Comparison of ENCODE assay signal across 21 cellular contexts in the genomic region with DNA sequence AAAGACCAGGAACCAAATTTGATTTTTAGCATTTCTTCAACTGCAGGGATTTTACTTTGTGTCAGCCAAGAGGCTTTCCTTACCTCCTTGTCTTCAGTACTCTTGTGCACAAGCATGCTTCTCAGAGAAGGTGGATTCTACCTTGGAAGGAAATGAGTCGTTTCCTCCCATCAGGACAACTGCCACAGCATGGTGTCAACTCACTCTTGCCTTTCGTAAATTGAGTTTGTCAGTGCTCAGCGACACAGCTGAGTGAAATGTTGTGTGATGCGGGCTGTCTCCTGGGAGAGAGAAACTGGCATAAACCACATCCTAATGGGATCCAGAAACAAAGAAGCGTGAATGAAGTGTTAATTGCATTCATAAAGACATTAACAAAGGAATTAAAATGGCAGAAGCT. TPM values are rescaled to one million over a fixed set of nuclear protein-coding genes. Genes with fewer than 3 reads are reported as not detected.
A peak's percentile ranks its signal among the peaks of the same experiment; 100 is the strongest.
DNase-seq lines count a peak whose midpoint lies in the region; ATAC-seq and TF ChIP-seq lines count a peak whose summit lies in the region.
"Had no signal": no experiment of that assay in that cellular context is flagged by ENCODE, and none has a peak within 500 bp of the region (broad histone marks: within the 10 kb centered on the region; RNA-seq: fewer than 3 reads in every experiment).

No MANE protein-coding gene starts in this region.

- no peaks in the 10 kb centered on the region for H4K20me1 ChIP-seq in BLaER1

- peak; percentile 22 for DNase-seq in kidney tubule cell (ENCODE audit: low spot score)
- DNase-seq in activated T-cell treated with anti-CD3 and anti-CD28 coated beads, Interleukin-2, amount 50 U/mL, for 4 hours: no peak
- DNase-seq in NCI-H345 treated with DMSO at 0.1 percent for 48 hours (lab: John Stamatoyannopoulos, UW; ENCODE audit: unreplicated experiment): no peak
- no peak for DNase-seq in activated CD4-positive, alpha-beta T cell treated with anti-CD3 and anti-CD28 coated beads for 4 hours
- DNase-seq: ACHN; activated B cell treated with CpG ODN at 0.5 μM for 24 hours; activated naive CD8-positive, alpha-beta T cell treated with anti-CD3 and anti-CD28 coated beads, Interleukin-2, amount 10 ng/mL, durations not matched to agents 7 days and 5 days; CD4-positive, alpha-beta T cell; DMS153; esophagus squamous epithelium; GOT3; head of caudate nucleus; NCI-H1105; NCI-H82 had no signal

- H3K4me1 Mint-ChIP-seq in brain: peaks cover 49% of the 10 kb centered on the region
- H3K4me1 Mint-ChIP-seq in activated T-cell treated with anti-CD3 and anti-CD28 coated beads, Interleukin-2, amount 50 U/mL, for 4 hours (ENCODE audit: low read depth): peaks cover 4% of the 10 kb centered on the region
- H3K4me1 Mint-ChIP-seq: activated naive CD8-positive, alpha-beta T cell treated with anti-CD3 and anti-CD28 coated beads, Interleukin-2, amount 10 ng/mL, durations not matched to agents 7 days and 5 days had no signal

- no peak for TF ChIP-seq CTCF in brain (conservative IDR thresholded peaks at IDR 0.05)

- H3K4me3 ChIP-seq in BLaER1: no peak overlapping the region; the same call in 1 of the 2 replicates
- H3K4me3 ChIP-seq in HUES64 (ENCODE audit: low read length): no peak overlapping the region
- H3K4me3 ChIP-seq: esophagus squamous epithelium had no signal

- H3K27me3 Mint-ChIP-seq in brain: peaks cover 8% of the 10 kb centered on the region
- peaks cover 2% of the 10 kb centered on the region for H3K27me3 Mint-ChIP-seq in activated T-cell treated with anti-CD3 and anti-CD28 coated beads, Interleukin-2, amount 50 U/mL, for 4 hours (ENCODE audit: low read depth)
- H3K27me3 Mint-ChIP-seq: CD4-positive, alpha-beta T cell; stimulated activated memory B cell treated with anti-CD40 and anti-IgM and Interleukin-4, amounts not matched to agents 10 μg/mL and 1 μg/mL and 100 μg/mL, for 72 hours had no signal

- H3K27ac ChIP-seq in BLaER1 (peak overlapping the region; percentile 72), HUES64 (ENCODE audit: low read depth, low read length) (peak overlapping the region; percentile 71)
- H3K27ac ChIP-seq: esophagus squamous epithelium, KMS-11 had no signal

- H3K4me1 ChIP-seq in BLaER1: peaks cover 48% of the 10 kb centered on the region
- H3K4me1 ChIP-seq in HUES64 (ENCODE audit: insufficient read depth, low read length): peaks cover 37% of the 10 kb centered on the region

- H3K9ac ChIP-seq in BLaER1 (peak overlapping the region; percentile 29; the same call in 1 of the 2 replicates), HUES64 (ENCODE audit: low read depth, low read length) (peak overlapping the region; percentile 26; the same call in 1 of the 2 replicates)
- H3K9ac ChIP-seq: KMS-11 had no signal

- no peak for ATAC-seq in GM18867 (IDR thresholded peaks at IDR 0.05; ENCODE audit: unreplicated experiment)
- ATAC-seq in activated T-cell treated with anti-CD3 and anti-CD28 coated beads, Interleukin-2, amount 50 U/mL, for 4 hours: no peak
- ATAC-seq: stimulated activated memory B cell treated with anti-CD40 and anti-IgM and Interleukin-4, amounts not matched to agents 10 μg/mL and 1 μg/mL and 100 μg/mL, for 72 hours had no signal

- H3K4me3 Mint-ChIP-seq in brain: peak overlapping the region in 4 of 5 experiments; percentile 46 to 65 (median 54)
- H3K4me3 Mint-ChIP-seq in activated T-cell treated with anti-CD3 and anti-CD28 coated beads, Interleukin-2, amount 50 U/mL, for 4 hours: no peak overlapping the region
- H3K4me3 Mint-ChIP-seq: activated B cell treated with CpG ODN at 0.5 μM for 24 hours; activated naive CD8-positive, alpha-beta T cell treated with anti-CD3 and anti-CD28 coated beads, Interleukin-2, amount 10 ng/mL, durations not matched to agents 7 days and 5 days; CD4-positive, alpha-beta T cell; nephron; stimulated activated memory B cell treated with anti-CD40 and anti-IgM and Interleukin-4, amounts not matched to agents 10 μg/mL and 1 μg/mL and 100 μg/mL, for 72 hours had no signal

- H3K27me3 ChIP-seq in BLaER1: no peaks in the 10 kb centered on the region
- no peaks in the 10 kb centered on the region for H3K27me3 ChIP-seq in HUES64 (ENCODE audit: insufficient read depth, low read length)
- H3K27me3 ChIP-seq: esophagus squamous epithelium had no signal

- H3K36me3 ChIP-seq in BLaER1: no peaks in the 10 kb centered on the region
- H3K36me3 ChIP-seq in HUES64 (ENCODE audit: insufficient read depth, low read length): no peaks in the 10 kb centered on the region
- H3K36me3 ChIP-seq: esophagus squamous epithelium had no signal

- peaks cover 0 to 4% (median 0%) of the 10 kb centered on the region in 5 experiments for H3K9me3 Mint-ChIP-seq in brain
- no peaks in the 10 kb centered on the region for H3K9me3 Mint-ChIP-seq in activated T-cell treated with anti-CD3 and anti-CD28 coated beads, Interleukin-2, amount 50 U/mL, for 4 hours
- H3K9me3 Mint-ChIP-seq: activated B cell treated with CpG ODN at 0.5 μM for 24 hours; activated naive CD8-positive, alpha-beta T cell treated with anti-CD3 and anti-CD28 coated beads, Interleukin-2, amount 10 ng/mL, durations not matched to agents 7 days and 5 days; CD4-positive, alpha-beta T cell; nephron; stimulated activated memory B cell treated with anti-CD40 and anti-IgM and Interleukin-4, amounts not matched to agents 10 μg/mL and 1 μg/mL and 100 μg/mL, for 72 hours had no signal

- H3K36me3 Mint-ChIP-seq in brain: no peaks in the 10 kb centered on the region
- H3K36me3 Mint-ChIP-seq in activated T-cell treated with anti-CD3 and anti-CD28 coated beads, Interleukin-2, amount 50 U/mL, for 4 hours (ENCODE audit: insufficient read depth): no peaks in the 10 kb centered on the region
- H3K36me3 Mint-ChIP-seq: activated naive CD8-positive, alpha-beta T cell treated with anti-CD3 and anti-CD28 coated beads, Interleukin-2, amount 10 ng/mL, durations not matched to agents 7 days and 5 days; stimulated activated memory B cell treated with anti-CD40 and anti-IgM and Interleukin-4, amounts not matched to agents 10 μg/mL and 1 μg/mL and 100 μg/mL, for 72 hours had no signal

- H3K4me2 ChIP-seq in BLaER1: peak overlapping the region; percentile 77
- H3K4me2 ChIP-seq: KMS-11 had no signal

- WGBS in HUES64: 15% methylated on average over 5 of the region's 5 CpGs

- H3K9me3 ChIP-seq in BLaER1 (0 out of 2 replicates have a peak, but pooled peaks cover 6% of the 10 kb centered on the region), HUES64 (ENCODE audit: insufficient read depth, low read depth, low read length) (no peaks in the 10 kb centered on the region)
- H3K9me3 ChIP-seq: esophagus squamous epithelium had no signal

- H3K27ac Mint-ChIP-seq in brain: peak overlapping the region; percentile 10 to 93 (median 72)
- H3K27ac Mint-ChIP-seq: activated B cell treated with CpG ODN at 0.5 μM for 24 hours; activated naive CD8-positive, alpha-beta T cell treated with anti-CD3 and anti-CD28 coated beads, Interleukin-2, amount 10 ng/mL, durations not matched to agents 7 days and 5 days; CD4-positive, alpha-beta T cell; nephron; stimulated activated memory B cell treated with anti-CD40 and anti-IgM and Interleukin-4, amounts not matched to agents 10 μg/mL and 1 μg/mL and 100 μg/mL, for 72 hours had no signal

RNA-seq across cellular contexts. Expression of a gene that starts 51.6 kb away (rescaled TPM):
- 1.8 TPM for polyA plus RNA-seq in HUES64 (2013, experiment 1 of 2)
- polyA plus RNA-seq in HUES64 (2013, experiment 2 of 2): 2.1 TPM
- polyA plus RNA-seq in brain (ENCODE audit: insufficient read depth, low read depth, low replicate concordance): 2.8 TPM
- total RNA-seq in activated T-cell treated with anti-CD3 and anti-CD28 coated beads, Interleukin-2, amount 50 U/mL, for 4 hours: under 1 TPM; 0.05 to 0.55 (median 0.08) TPM
